In the genomic region with DNA sequence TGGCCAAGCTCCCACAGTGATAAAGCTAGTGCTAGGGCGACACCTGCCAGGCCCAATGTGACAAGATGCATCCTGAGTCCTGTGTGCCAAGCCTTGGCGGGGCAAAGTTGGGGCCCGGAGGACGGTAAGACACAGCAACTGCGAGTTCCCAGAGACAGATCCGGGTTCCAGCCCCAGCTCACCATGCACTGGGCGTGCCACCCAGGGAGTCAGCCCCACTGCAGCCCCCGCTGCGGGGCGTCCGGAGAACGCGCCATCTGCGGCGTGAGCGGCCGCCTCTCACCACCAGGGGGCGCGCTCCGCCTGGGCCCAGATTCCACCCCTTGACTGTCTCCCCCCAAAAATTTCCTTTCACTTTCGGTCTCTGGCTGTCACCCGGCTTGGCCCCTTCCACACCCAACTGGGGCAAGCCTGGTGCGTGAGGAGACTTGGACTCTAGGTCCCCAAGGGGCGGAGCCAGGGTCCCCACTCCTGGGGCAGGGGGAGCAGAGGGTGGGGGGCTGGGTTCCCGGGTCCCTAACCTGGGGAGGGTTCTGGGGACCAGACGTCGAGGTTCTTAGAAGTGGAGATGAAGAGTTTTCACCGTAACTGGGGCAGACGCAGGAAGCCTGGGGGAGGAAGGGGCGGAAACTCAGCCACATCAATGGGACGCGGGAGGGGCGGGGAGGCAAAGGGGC, we compare ENCODE assay signal across 1 cellular context.
TF ChIP-seq lines count a peak whose summit lies in the region.

A gene with protein sequence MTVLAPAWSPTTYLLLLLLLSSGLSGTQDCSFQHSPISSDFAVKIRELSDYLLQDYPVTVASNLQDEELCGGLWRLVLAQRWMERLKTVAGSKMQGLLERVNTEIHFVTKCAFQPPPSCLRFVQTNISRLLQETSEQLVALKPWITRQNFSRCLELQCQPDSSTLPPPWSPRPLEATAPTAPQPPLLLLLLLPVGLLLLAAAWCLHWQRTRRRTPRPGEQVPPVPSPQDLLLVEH (plus strand): TSS at position 348 of the 677 bp plus-strand sequence. CDS start 425 bp downstream, outside the sequence.

TF ChIP-seq in K562, 482 proteins besides CTCF, POLR2A, EP300 and RAD21 (continued from another document and continues in another):
- TF ChIP-seq, protein P1, sequence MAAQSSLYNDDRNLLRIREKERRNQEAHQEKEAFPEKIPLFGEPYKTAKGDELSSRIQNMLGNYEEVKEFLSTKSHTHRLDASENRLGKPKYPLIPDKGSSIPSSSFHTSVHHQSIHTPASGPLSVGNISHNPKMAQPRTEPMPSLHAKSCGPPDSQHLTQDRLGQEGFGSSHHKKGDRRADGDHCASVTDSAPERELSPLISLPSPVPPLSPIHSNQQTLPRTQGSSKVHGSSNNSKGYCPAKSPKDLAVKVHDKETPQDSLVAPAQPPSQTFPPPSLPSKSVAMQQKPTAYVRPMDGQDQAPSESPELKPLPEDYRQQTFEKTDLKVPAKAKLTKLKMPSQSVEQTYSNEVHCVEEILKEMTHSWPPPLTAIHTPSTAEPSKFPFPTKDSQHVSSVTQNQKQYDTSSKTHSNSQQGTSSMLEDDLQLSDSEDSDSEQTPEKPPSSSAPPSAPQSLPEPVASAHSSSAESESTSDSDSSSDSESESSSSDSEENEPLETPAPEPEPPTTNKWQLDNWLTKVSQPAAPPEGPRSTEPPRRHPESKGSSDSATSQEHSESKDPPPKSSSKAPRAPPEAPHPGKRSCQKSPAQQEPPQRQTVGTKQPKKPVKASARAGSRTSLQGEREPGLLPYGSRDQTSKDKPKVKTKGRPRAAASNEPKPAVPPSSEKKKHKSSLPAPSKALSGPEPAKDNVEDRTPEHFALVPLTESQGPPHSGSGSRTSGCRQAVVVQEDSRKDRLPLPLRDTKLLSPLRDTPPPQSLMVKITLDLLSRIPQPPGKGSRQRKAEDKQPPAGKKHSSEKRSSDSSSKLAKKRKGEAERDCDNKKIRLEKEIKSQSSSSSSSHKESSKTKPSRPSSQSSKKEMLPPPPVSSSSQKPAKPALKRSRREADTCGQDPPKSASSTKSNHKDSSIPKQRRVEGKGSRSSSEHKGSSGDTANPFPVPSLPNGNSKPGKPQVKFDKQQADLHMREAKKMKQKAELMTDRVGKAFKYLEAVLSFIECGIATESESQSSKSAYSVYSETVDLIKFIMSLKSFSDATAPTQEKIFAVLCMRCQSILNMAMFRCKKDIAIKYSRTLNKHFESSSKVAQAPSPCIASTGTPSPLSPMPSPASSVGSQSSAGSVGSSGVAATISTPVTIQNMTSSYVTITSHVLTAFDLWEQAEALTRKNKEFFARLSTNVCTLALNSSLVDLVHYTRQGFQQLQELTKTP (IDR thresholded peaks at IDR 0.05; ENCODE audit: low read depth in 1 of 2, partially characterized antibody in 2 of 2): no peak
- TF ChIP-seq FOXM1 (IDR thresholded peaks at IDR 0.05; ENCODE audit: low read depth): peak; percentile 65
- no peak for TF ChIP-seq FOXM1 (CRISPR knock-in tag; IDR thresholded peaks at IDR 0.05; ENCODE audit: low read depth)
- no peak for TF ChIP-seq BCL6 (CRISPR knock-in tag; IDR thresholded peaks at IDR 0.05)
- TF ChIP-seq C11orf30 (IDR thresholded peaks at IDR 0.05; ENCODE audit: low read depth): no peak
- 0 out of 2 replicates have a peak, but pooled peaks have one; percentile 17 for TF ChIP-seq JUN (IDR thresholded peaks at IDR 0.05; ENCODE audit: borderline replicate concordance, low read depth, low read length)
- no peak for TF ChIP-seq JUN (CRISPR knock-in tag; IDR thresholded peaks at IDR 0.05; ENCODE audit: borderline replicate concordance)
- TF ChIP-seq PTTG1 (tag; IDR thresholded peaks at IDR 0.05; ENCODE audit: low read depth): no peak
- TF ChIP-seq CBX5 (IDR thresholded peaks at IDR 0.05; ENCODE audit: borderline replicate concordance, low read depth): no peak
- TF ChIP-seq ESRRB (CRISPR knock-in tag; IDR thresholded peaks at IDR 0.05; ENCODE audit: borderline replicate concordance): no peak
- TF ChIP-seq, protein P2, sequence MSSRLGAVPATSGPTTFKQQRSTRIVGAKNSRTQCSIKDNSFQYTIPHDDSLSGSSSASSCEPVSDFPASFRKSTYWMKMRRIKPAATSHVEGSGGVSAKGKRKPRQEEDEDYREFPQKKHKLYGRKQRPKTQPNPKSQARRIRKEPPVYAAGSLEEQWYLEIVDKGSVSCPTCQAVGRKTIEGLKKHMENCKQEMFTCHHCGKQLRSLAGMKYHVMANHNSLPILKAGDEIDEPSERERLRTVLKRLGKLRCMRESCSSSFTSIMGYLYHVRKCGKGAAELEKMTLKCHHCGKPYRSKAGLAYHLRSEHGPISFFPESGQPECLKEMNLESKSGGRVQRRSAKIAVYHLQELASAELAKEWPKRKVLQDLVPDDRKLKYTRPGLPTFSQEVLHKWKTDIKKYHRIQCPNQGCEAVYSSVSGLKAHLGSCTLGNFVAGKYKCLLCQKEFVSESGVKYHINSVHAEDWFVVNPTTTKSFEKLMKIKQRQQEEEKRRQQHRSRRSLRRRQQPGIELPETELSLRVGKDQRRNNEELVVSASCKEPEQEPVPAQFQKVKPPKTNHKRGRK (tag; IDR thresholded peaks at IDR 0.05): no peak
- peak; percentile 98 for TF ChIP-seq ZBTB7A (IDR thresholded peaks at IDR 0.05; ENCODE audit: borderline replicate concordance, control insufficient read depth, low read depth, low read length)
- TF ChIP-seq MXI1 (IDR thresholded peaks at IDR 0.05; ENCODE audit: low read depth, low read length): no peak
- TF ChIP-seq RREB1 (CRISPR knock-in tag; IDR thresholded peaks at IDR 0.05): 0 out of 2 replicates have a peak, but pooled peaks have one; percentile 24
- TF ChIP-seq, protein P3, sequence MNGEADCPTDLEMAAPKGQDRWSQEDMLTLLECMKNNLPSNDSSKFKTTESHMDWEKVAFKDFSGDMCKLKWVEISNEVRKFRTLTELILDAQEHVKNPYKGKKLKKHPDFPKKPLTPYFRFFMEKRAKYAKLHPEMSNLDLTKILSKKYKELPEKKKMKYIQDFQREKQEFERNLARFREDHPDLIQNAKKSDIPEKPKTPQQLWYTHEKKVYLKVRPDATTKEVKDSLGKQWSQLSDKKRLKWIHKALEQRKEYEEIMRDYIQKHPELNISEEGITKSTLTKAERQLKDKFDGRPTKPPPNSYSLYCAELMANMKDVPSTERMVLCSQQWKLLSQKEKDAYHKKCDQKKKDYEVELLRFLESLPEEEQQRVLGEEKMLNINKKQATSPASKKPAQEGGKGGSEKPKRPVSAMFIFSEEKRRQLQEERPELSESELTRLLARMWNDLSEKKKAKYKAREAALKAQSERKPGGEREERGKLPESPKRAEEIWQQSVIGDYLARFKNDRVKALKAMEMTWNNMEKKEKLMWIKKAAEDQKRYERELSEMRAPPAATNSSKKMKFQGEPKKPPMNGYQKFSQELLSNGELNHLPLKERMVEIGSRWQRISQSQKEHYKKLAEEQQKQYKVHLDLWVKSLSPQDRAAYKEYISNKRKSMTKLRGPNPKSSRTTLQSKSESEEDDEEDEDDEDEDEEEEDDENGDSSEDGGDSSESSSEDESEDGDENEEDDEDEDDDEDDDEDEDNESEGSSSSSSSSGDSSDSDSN (IDR thresholded peaks at IDR 0.05; ENCODE audit: borderline replicate concordance in 1 of 2, low read depth in 2 of 2, low read length in 2 of 2): no peak
- no peak for TF ChIP-seq ZNF165 (CRISPR knock-in tag; IDR thresholded peaks at IDR 0.05; ENCODE audit: borderline replicate concordance)
- TF ChIP-seq SMAD1 (IDR thresholded peaks at IDR 0.05; ENCODE audit: low read depth, low read length, partially characterized antibody): no peak
- no peak for TF ChIP-seq SRSF9 (IDR thresholded peaks at IDR 0.05; ENCODE audit: borderline replicate concordance, low read depth, low read length)
- TF ChIP-seq TCF3 (CRISPR knock-in tag; IDR thresholded peaks at IDR 0.05): no peak
- no peak for TF ChIP-seq ZNF699 (CRISPR knock-in tag; IDR thresholded peaks at IDR 0.05; ENCODE audit: insufficient replicate concordance)
- no peak for TF ChIP-seq NR3C1 (CRISPR knock-in tag; IDR thresholded peaks at IDR 0.05)
- TF ChIP-seq, protein P4, sequence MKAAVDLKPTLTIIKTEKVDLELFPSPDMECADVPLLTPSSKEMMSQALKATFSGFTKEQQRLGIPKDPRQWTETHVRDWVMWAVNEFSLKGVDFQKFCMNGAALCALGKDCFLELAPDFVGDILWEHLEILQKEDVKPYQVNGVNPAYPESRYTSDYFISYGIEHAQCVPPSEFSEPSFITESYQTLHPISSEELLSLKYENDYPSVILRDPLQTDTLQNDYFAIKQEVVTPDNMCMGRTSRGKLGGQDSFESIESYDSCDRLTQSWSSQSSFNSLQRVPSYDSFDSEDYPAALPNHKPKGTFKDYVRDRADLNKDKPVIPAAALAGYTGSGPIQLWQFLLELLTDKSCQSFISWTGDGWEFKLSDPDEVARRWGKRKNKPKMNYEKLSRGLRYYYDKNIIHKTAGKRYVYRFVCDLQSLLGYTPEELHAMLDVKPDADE (conservative IDR thresholded peaks at IDR 0.05; ENCODE audit: control insufficient read depth, low read depth, low read length): no peak; the same call in 1 of the 2 replicates
- peak; percentile 49 for TF ChIP-seq NEUROD1 (IDR thresholded peaks at IDR 0.05; ENCODE audit: borderline replicate concordance, low read depth, low read length, partially characterized antibody)
- no peak for TF ChIP-seq CEBPG (CRISPR knock-in tag; IDR thresholded peaks at IDR 0.05)
- no peak for TF ChIP-seq CEBPG (tag; conservative IDR thresholded peaks at IDR 0.05 in 1 of 2, IDR thresholded peaks at IDR 0.05 in 1 of 2)
- no peak for TF ChIP-seq ZNF75A (CRISPR knock-in tag; IDR thresholded peaks at IDR 0.05)
- TF ChIP-seq CREM (IDR thresholded peaks at IDR 0.05; ENCODE audit: low read depth): peak; percentile 69
- no peak for TF ChIP-seq BCLAF1 (IDR thresholded peaks at IDR 0.05; ENCODE audit: borderline replicate concordance in 1 of 2, control insufficient read depth in 1 of 2, low read depth in 2 of 2, low read length in 1 of 2)
- TF ChIP-seq TAF1 (IDR thresholded peaks at IDR 0.05; ENCODE audit: control insufficient read depth, extremely low read depth, insufficient read depth, low read length, severe bottlenecking): peak; percentile 26
- TF ChIP-seq, protein P5, sequence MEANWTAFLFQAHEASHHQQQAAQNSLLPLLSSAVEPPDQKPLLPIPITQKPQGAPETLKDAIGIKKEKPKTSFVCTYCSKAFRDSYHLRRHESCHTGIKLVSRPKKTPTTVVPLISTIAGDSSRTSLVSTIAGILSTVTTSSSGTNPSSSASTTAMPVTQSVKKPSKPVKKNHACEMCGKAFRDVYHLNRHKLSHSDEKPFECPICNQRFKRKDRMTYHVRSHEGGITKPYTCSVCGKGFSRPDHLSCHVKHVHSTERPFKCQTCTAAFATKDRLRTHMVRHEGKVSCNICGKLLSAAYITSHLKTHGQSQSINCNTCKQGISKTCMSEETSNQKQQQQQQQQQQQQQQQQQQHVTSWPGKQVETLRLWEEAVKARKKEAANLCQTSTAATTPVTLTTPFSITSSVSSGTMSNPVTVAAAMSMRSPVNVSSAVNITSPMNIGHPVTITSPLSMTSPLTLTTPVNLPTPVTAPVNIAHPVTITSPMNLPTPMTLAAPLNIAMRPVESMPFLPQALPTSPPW (CRISPR knock-in tag; IDR thresholded peaks at IDR 0.05): peak; percentile 96
